Comparison of ENCODE assay signal across 24 cellular contexts in genomic region chr17:50605434-50605833, GRCh38. TPM values are rescaled to one million over a fixed set of nuclear protein-coding genes. Genes with fewer than 3 reads are reported as not detected.
"Had no signal": no experiment of that assay in that cellular context is flagged by ENCODE, and none has a peak within 500 bp of the region (broad histone marks: within the 10 kb centered on the region; RNA-seq: fewer than 3 reads in every experiment).

No MANE protein-coding gene starts in this region.

- H3K4me3 Mint-ChIP-seq: activated CD4-positive, alpha-beta memory T cell treated with anti-CD3 and anti-CD28 coated beads, Interleukin-2, amount 10 ng/mL, durations not matched to agents 7 days and 5 days; activated CD4-positive, alpha-beta T cell treated with anti-CD3 and anti-CD28 coated beads, Interleukin-2, amount 10 ng/mL, durations not matched to agents 24 days and 14 days; activated naive CD8-positive, alpha-beta T cell treated with anti-CD3 and anti-CD28 coated beads, Interleukin-2, amount 50 U/mL, for 24 hours; memory B cell; stimulated activated naive B cell treated with anti-CD40 and anti-IgM and Interleukin-4, amounts not matched to agents 10 μg/mL and 1 μg/mL and 100 μg/mL, for 72 hours; T-helper 17 cell had no signal

- H3K4me3 ChIP-seq: mucosa of descending colon, smooth muscle cell, transverse colon had no signal

- H3K9me3 ChIP-seq: esophagus squamous epithelium, mucosa of descending colon, transverse colon had no signal

- ATAC-seq: activated naive CD8-positive, alpha-beta T cell treated with anti-CD3 and anti-CD28 coated beads, Interleukin-2, amount 50 U/mL, for 24 hours; stimulated activated naive B cell treated with anti-CD40 and anti-IgM and Interleukin-4, amounts not matched to agents 10 μg/mL and 1 μg/mL and 100 μg/mL, for 72 hours; T-helper 17 cell had no signal

- H3K27me3 ChIP-seq: transverse colon had no signal

- H3K4me1 Mint-ChIP-seq: activated CD4-positive, alpha-beta memory T cell treated with anti-CD3 and anti-CD28 coated beads, Interleukin-2, amount 10 ng/mL, durations not matched to agents 7 days and 5 days; activated CD4-positive, alpha-beta T cell treated with anti-CD3 and anti-CD28 coated beads, Interleukin-2, amount 10 ng/mL, durations not matched to agents 24 days and 14 days; activated naive CD8-positive, alpha-beta T cell treated with anti-CD3 and anti-CD28 coated beads, Interleukin-2, amount 50 U/mL, for 24 hours; memory B cell; stimulated activated naive B cell treated with anti-CD40 and anti-IgM and Interleukin-4, amounts not matched to agents 10 μg/mL and 1 μg/mL and 100 μg/mL, for 72 hours; T-helper 17 cell had no signal

- H3K36me3 ChIP-seq: brain microvascular endothelial cell, esophagus squamous epithelium, transverse colon had no signal

- H3K27ac Mint-ChIP-seq: activated CD4-positive, alpha-beta memory T cell treated with anti-CD3 and anti-CD28 coated beads, Interleukin-2, amount 10 ng/mL, durations not matched to agents 7 days and 5 days; activated CD4-positive, alpha-beta T cell treated with anti-CD3 and anti-CD28 coated beads, Interleukin-2, amount 10 ng/mL, durations not matched to agents 24 days and 14 days; activated naive CD8-positive, alpha-beta T cell treated with anti-CD3 and anti-CD28 coated beads, Interleukin-2, amount 50 U/mL, for 24 hours; memory B cell; stimulated activated naive B cell treated with anti-CD40 and anti-IgM and Interleukin-4, amounts not matched to agents 10 μg/mL and 1 μg/mL and 100 μg/mL, for 72 hours; T-helper 17 cell had no signal

- H3K9me3 Mint-ChIP-seq: activated CD4-positive, alpha-beta memory T cell treated with anti-CD3 and anti-CD28 coated beads, Interleukin-2, amount 10 ng/mL, durations not matched to agents 7 days and 5 days; activated CD4-positive, alpha-beta T cell treated with anti-CD3 and anti-CD28 coated beads, Interleukin-2, amount 10 ng/mL, durations not matched to agents 24 days and 14 days; activated naive CD8-positive, alpha-beta T cell treated with anti-CD3 and anti-CD28 coated beads, Interleukin-2, amount 50 U/mL, for 24 hours; memory B cell; stimulated activated naive B cell treated with anti-CD40 and anti-IgM and Interleukin-4, amounts not matched to agents 10 μg/mL and 1 μg/mL and 100 μg/mL, for 72 hours had no signal

- H3K36me3 Mint-ChIP-seq: memory B cell; stimulated activated naive B cell treated with anti-CD40 and anti-IgM and Interleukin-4, amounts not matched to agents 10 μg/mL and 1 μg/mL and 100 μg/mL, for 72 hours had no signal

- H3K27ac ChIP-seq: brain microvascular endothelial cell, esophagus squamous epithelium had no signal

- DNase-seq: activated CD4-positive, alpha-beta memory T cell treated with anti-CD3 and anti-CD28 coated beads, Interleukin-2, amount 10 ng/mL, durations not matched to agents 7 days and 5 days; activated CD4-positive, alpha-beta T cell treated with anti-CD3 and anti-CD28 coated beads, Interleukin-2, amount 10 ng/mL, durations not matched to agents 24 days and 14 days; activated effector memory CD4-positive, alpha-beta T cell treated with anti-CD3 and anti-CD28 coated beads, Interleukin-2, amount 50 U/mL, for 16 hours; activated naive CD4-positive, alpha-beta T cell treated with anti-CD3 and anti-CD28 coated beads, Interleukin-2, amount 50 U/mL, for 16 hours; activated naive CD8-positive, alpha-beta T cell treated with anti-CD3 and anti-CD28 coated beads, Interleukin-2, amount 50 U/mL, for 24 hours; anterior cingulate cortex; brain microvascular endothelial cell; central memory CD4-positive, alpha-beta T cell; esophagus squamous epithelium; hypothalamus; left cardiac atrium; mucosa of descending colon; stimulated activated CD4-positive, alpha-beta T cell treated with anti-CD3 and anti-CD28 coated beads, Interleukin-15, amount 100 ng/mL, for 24 hours; stimulated activated CD4-positive, alpha-beta T cell treated with anti-CD3 and anti-CD28 coated beads, Interleukin-2, amount 100 ng/mL, for 48 hours; stimulated activated CD8-positive, alpha-beta memory T cell treated with anti-CD3 and anti-CD28 coated beads, Interleukin-4, amount 100 ng/mL, for 48 hours; stimulated activated naive B cell treated with anti-CD40 and anti-IgM and Interleukin-4, amounts not matched to agents 10 μg/mL and 1 μg/mL and 100 μg/mL, for 72 hours; SW 1271; T-helper 17 cell; transverse colon had no signal

RNA-seq across cellular contexts. Expression of gene ABCC3, which starts 29.2 kb away (rescaled TPM):
- total RNA-seq: activated CD4-positive, alpha-beta T cell treated with anti-CD3 and anti-CD28 coated beads, Interleukin-2, amount 10 ng/mL, durations not matched to agents 24 days and 14 days; frontal cortex had no signal
- polyA plus RNA-seq: neural cell had no signal

RNA-seq across cellular contexts. Expression of gene CACNA1G, which starts 44.9 kb away (rescaled TPM):
- total RNA-seq: activated CD4-positive, alpha-beta memory T cell treated with anti-CD3 and anti-CD28 coated beads, Interleukin-2, amount 10 ng/mL, durations not matched to agents 7 days and 5 days; dermis microvascular lymphatic vessel endothelial cell had no signal
